Comparison of ENCODE assay signal across 10 cellular contexts in genomic region chr16:56588781-56589140, GRCh38. TPM values are rescaled to one million over a fixed set of nuclear protein-coding genes. Genes with fewer than 3 reads are reported as not detected.
DNase-seq lines count a peak whose midpoint lies in the region; ATAC-seq, FAIRE-seq and TF ChIP-seq lines count a peak whose summit lies in the region.
"Had no signal": no experiment of that assay in that cellular context is flagged by ENCODE, and none has a peak within 500 bp of the region (broad histone marks: within the 10 kb centered on the region; RNA-seq: fewer than 3 reads in every experiment).

No MANE protein-coding gene starts in this region.

- H3K9me3 Mint-ChIP-seq in endothelial cell (ENCODE audit: unreplicated experiment), result no peaks in the 10 kb centered on the region

- H3K9me3 ChIP-seq in AG04450 (ENCODE audit: control insufficient read depth, insufficient read depth, low read length), result no peaks in the 10 kb centered on the region; the same call in 1 of the 2 replicates
- H3K9me3 ChIP-seq in NT2/D1 (ENCODE audit: insufficient read depth, low read length), result no peaks in the 10 kb centered on the region
- no peaks in the 10 kb centered on the region for H3K9me3 ChIP-seq in osteoblast (ENCODE audit: low read depth, low read length)

- DNase-seq in AG04450 (ENCODE audit: low read depth, low spot score), result no peak
- no peak for DNase-seq in NT2/D1 (ENCODE audit: low read depth, low spot score)
- DNase-seq in endothelial cell (ENCODE audit: low spot score), result no peak
- no peak for DNase-seq in osteoblast (ENCODE audit: insufficient read length, low spot score, missing footprints)
- DNase-seq in NCI-H345 (lab: John Stamatoyannopoulos, UW), result no peak
- no peak for DNase-seq in GM19239 (ENCODE audit: insufficient read length, low spot score)
- DNase-seq in inferior parietal cortex (ENCODE audit: extremely low spot score), result no peak
- DNase-seq: T1000 had no signal

- H3K4me3 ChIP-seq in AG04450 (ENCODE audit: low read depth, low read length) (peak overlapping the region; percentile 45), NT2/D1 (ENCODE audit: insufficient read length, low read depth) (peak overlapping the region; percentile 44), osteoblast (ENCODE audit: insufficient read depth, low read length) (peak overlapping the region; percentile 54)

- ATAC-seq in GM19452 (IDR thresholded peaks at IDR 0.05; ENCODE audit: unreplicated experiment), result no peak

- H3K27me3 ChIP-seq in AG04450 (ENCODE audit: control insufficient read depth, insufficient read depth, low read length) (peaks cover 60% of the 10 kb centered on the region), NT2/D1 (ENCODE audit: insufficient read depth, insufficient read length) (peaks cover 73% of the 10 kb centered on the region), osteoblast (ENCODE audit: insufficient read depth, low read length) (peaks cover 50% of the 10 kb centered on the region)

- CTCF ChIA-PET in AG04450 (lab: Charles Lee), result no interaction called here

- H3K36me3 ChIP-seq in NT2/D1 (ENCODE audit: insufficient read depth, insufficient read length, low read length) (no peaks in the 10 kb centered on the region), osteoblast (ENCODE audit: insufficient read depth, low read length) (no peaks in the 10 kb centered on the region)

- H3K79me2 ChIP-seq in osteoblast (ENCODE audit: insufficient read depth, low read length), result no peaks in the 10 kb centered on the region

- peaks cover 13% of the 10 kb centered on the region for H3K4me1 Mint-ChIP-seq in endothelial cell (ENCODE audit: unreplicated experiment)

- TF ChIP-seq CTCF in AG04450 (IDR thresholded peaks at IDR 0.05; ENCODE audit: low read depth, low read length) (no peak), endothelial cell (IDR thresholded peaks at IDR 0.05; ENCODE audit: unreplicated experiment) (no peak), osteoblast (IDR thresholded peaks at IDR 0.05; ENCODE audit: extremely low read depth, low read depth, low read length) (no peak)

- H3K36me3 Mint-ChIP-seq in endothelial cell (ENCODE audit: low read depth, unreplicated experiment), result no peaks in the 10 kb centered on the region

- H4K20me1 ChIP-seq in osteoblast (ENCODE audit: insufficient read depth, low read length), result no peaks in the 10 kb centered on the region

- no peak overlapping the region for H3K27ac Mint-ChIP-seq in endothelial cell (ENCODE audit: unreplicated experiment)

- POLR2A ChIA-PET in AG04450 (lab: Yijun Ruan, JAX), result no interaction called here

- H3K27me3 Mint-ChIP-seq in endothelial cell (ENCODE audit: unreplicated experiment), result peaks cover 27% of the 10 kb centered on the region

- no peak for FAIRE-seq in GM19239 (lab: Jason Lieb, UNC)

- peak overlapping the region; percentile 63 for H3K4me2 ChIP-seq in osteoblast (ENCODE audit: insufficient read depth, low read length)

- H3K9ac ChIP-seq in NT2/D1 (ENCODE audit: insufficient read length, low read depth), result no peak overlapping the region

- H3K27ac ChIP-seq in AG04450 (ENCODE audit: low read depth, low read length) (no peak overlapping the region), osteoblast (ENCODE audit: low read depth, low read length) (no peak overlapping the region)

- peak overlapping the region; percentile 78 for H3K4me3 Mint-ChIP-seq in endothelial cell (ENCODE audit: unreplicated experiment)

- peaks cover 8% of the 10 kb centered on the region for H3K4me1 ChIP-seq in NT2/D1 (ENCODE audit: insufficient read depth, insufficient read length)
- H3K4me1 ChIP-seq in osteoblast (ENCODE audit: insufficient read depth, low read length), result no peaks in the 10 kb centered on the region

- no peak overlapping the region for H2AFZ ChIP-seq in osteoblast (ENCODE audit: low read length)

RNA-seq across cellular contexts. Expression of gene MT3, which starts 0.6 kb away (rescaled TPM):
- not detected in 2 replicates for polyA plus RNA-seq in AG04450 (2011; rRNA removed)
- not detected in 2 replicates for polyA minus RNA-seq in AG04450 (2011; rRNA and poly(A)+ RNA removed)
- total RNA-seq in endothelial cell (ENCODE audit: unreplicated experiment), result not detected
- not detected in 2 replicates for total RNA-seq in osteoblast
- total RNA-seq: Daoy had no signal

RNA-seq across cellular contexts. Expression of gene MT2A, which starts 19.6 kb away (rescaled TPM):
- polyA plus RNA-seq in AG04450 (2011; rRNA removed), result 82.6 and 146 TPM in 2 replicates
- polyA minus RNA-seq in AG04450 (2011; rRNA and poly(A)+ RNA removed), result 63.5 and 64.1 TPM in 2 replicates
- total RNA-seq in endothelial cell (ENCODE audit: unreplicated experiment) (2.4 TPM), osteoblast (33.7 and 43.9 TPM in 2 replicates)

RNA-seq across cellular contexts. Expression of gene MT4, which starts 23.9 kb away (rescaled TPM):
- polyA plus RNA-seq in AG04450 (2011; rRNA removed), result not detected in 2 replicates
- polyA minus RNA-seq in AG04450 (2011; rRNA and poly(A)+ RNA removed), result not detected in 2 replicates
- total RNA-seq in endothelial cell (ENCODE audit: unreplicated experiment) (not detected), osteoblast (not detected in 2 replicates)
- total RNA-seq: Daoy had no signal

RNA-seq across cellular contexts. Expression of gene MT1E, which starts 36.8 kb away (rescaled TPM):
- polyA plus RNA-seq in AG04450 (2011; rRNA removed), result 153 and 250 TPM in 2 replicates
- 51.3 and 58.4 TPM in 2 replicates for polyA minus RNA-seq in AG04450 (2011; rRNA and poly(A)+ RNA removed)
- total RNA-seq in endothelial cell (ENCODE audit: unreplicated experiment) (not detected), osteoblast (105 and 119 TPM in 2 replicates)

RNA-seq across cellular contexts. Expression of gene MT1M, which starts 43.7 kb away (rescaled TPM):
- polyA plus RNA-seq in AG04450 (2011; rRNA removed), result 0.10 and 0.38 TPM in 2 replicates
- not detected in 2 replicates for polyA minus RNA-seq in AG04450 (2011; rRNA and poly(A)+ RNA removed)
- total RNA-seq in endothelial cell (ENCODE audit: unreplicated experiment) (not detected), osteoblast (8.5 and 8.7 TPM in 2 replicates)

Comparison
In these comparisons a context has a peak if more than half of its experiments do, and no peak if none do; other contexts are left out.
1. RNA of gene MT2A, which starts 19.6 kb away (total RNA-seq): 33.7 to 43.9 TPM in osteoblast; 2.4 TPM in endothelial cell (single experiment); every median in the first group is over 10 times any median in the second.
2. Peak in every context shown above with its lines, with median percentiles within 50 percentile points of each other: H3K4me3 ChIP-seq.